In genomic region chr3:152257246-152258074, GRCh38 we compare ENCODE assay signal across 10 cellular contexts. TPM values are rescaled to one million over a fixed set of nuclear protein-coding genes. Genes with fewer than 3 reads are reported as not detected.
DNase-seq lines count a peak whose midpoint lies in the region; ATAC-seq and TF ChIP-seq lines count a peak whose summit lies in the region.
"Had no signal": no experiment of that assay in that cellular context is flagged by ENCODE, and none has a peak within 500 bp of the region (broad histone marks: within the 10 kb centered on the region; RNA-seq: fewer than 3 reads in every experiment).

No MANE protein-coding gene starts in this region.

- H3K4me3 ChIP-seq in osteoblast (ENCODE audit: insufficient read depth, low read length) = no peak overlapping the region
- no peak overlapping the region for H3K4me3 ChIP-seq in hepatocyte

- 81% methylated on average over 6 of the region's 6 CpGs for WGBS in hepatocyte (ENCODE audit: low lambda C conversion rate, missing lambda C conversion rate)

- POLR2A ChIA-PET in T-cell (lab: Charles Lee) = interaction anchor here (0.7 to 5.2 kb wide), 10 partner anchors 10 to 306 kb away, joined by 3 to 51 read pairs (median 4); partner anchors contain the start of gene MBNL1 (in 2 of the 2)

- H3K27me3 Mint-ChIP-seq in activated T-cell treated with anti-CD3 and anti-CD28 coated beads, Interleukin-2, amount 50 U/mL, for 24 hours = no peaks in the 10 kb centered on the region
- H3K27me3 Mint-ChIP-seq in T-cell (no peaks in the 10 kb centered on the region), glutamatergic neuron (ENCODE audit: unreplicated experiment) (no peaks in the 10 kb centered on the region)

- H4K20me1 ChIP-seq in osteoblast (ENCODE audit: insufficient read depth, low read length) = no peaks in the 10 kb centered on the region
- no peaks in the 10 kb centered on the region for H4K20me1 ChIP-seq in hepatocyte (ENCODE audit: insufficient read depth, poor library complexity, severe bottlenecking)

- no peaks in the 10 kb centered on the region for H3K9me2 ChIP-seq in hepatocyte (replicated peaks; ENCODE audit: insufficient read depth)

- H3K27ac Mint-ChIP-seq in activated T-cell treated with anti-CD3 and anti-CD28 coated beads, Interleukin-2, amount 50 U/mL, for 24 hours = peak overlapping the region; percentile 94
- H3K27ac Mint-ChIP-seq in T-cell (peak overlapping the region; percentile 94), glutamatergic neuron (ENCODE audit: unreplicated experiment) (no peak overlapping the region)

- H3K36me3 ChIP-seq in osteoblast (ENCODE audit: insufficient read depth, low read length) = no peaks in the 10 kb centered on the region
- H3K36me3 ChIP-seq in hepatocyte (replicated peaks; ENCODE audit: insufficient read depth, low read depth) = no peaks in the 10 kb centered on the region

- H3K4me2 ChIP-seq in osteoblast (ENCODE audit: insufficient read depth, low read length) (peak overlapping the region; percentile 21), hepatocyte (no peak overlapping the region)

- H3K27ac ChIP-seq in osteoblast (ENCODE audit: low read depth, low read length) = peak overlapping the region; percentile 94
- H3K27ac ChIP-seq in hepatocyte = no peak overlapping the region
- H3K27ac ChIP-seq: C4-2B had no signal

- TF ChIP-seq CTCF in osteoblast (IDR thresholded peaks at IDR 0.05; ENCODE audit: extremely low read depth, low read depth, low read length) (no peak), hepatocyte (IDR thresholded peaks at IDR 0.05; ENCODE audit: poor library complexity) (no peak), glutamatergic neuron (IDR thresholded peaks at IDR 0.05; ENCODE audit: partially characterized antibody, unreplicated experiment) (no peak)

- CTCF ChIA-PET in T-cell (lab: Charles Lee) = interaction anchor here in 1 of 2 donors (1.0 to 5.4 kb wide), 6 partner anchors 11 to 185 kb away, joined by 3 to 34 read pairs (median 4); partner anchors contain the start of gene MBNL1

- ATAC-seq in HG02870 (IDR thresholded peaks at IDR 0.05; ENCODE audit: unreplicated experiment) (peak; percentile 75), T-cell (replicated peaks in 1 of 4) (peak; percentile 62 to 73 (median 68))

- H3K4me3 Mint-ChIP-seq in activated T-cell treated with anti-CD3 and anti-CD28 coated beads, Interleukin-2, amount 50 U/mL, for 24 hours = peak overlapping the region; percentile 66
- peak overlapping the region; percentile 54 to 73 (median 68) for H3K4me3 Mint-ChIP-seq in T-cell
- H3K4me3 Mint-ChIP-seq in glutamatergic neuron (ENCODE audit: unreplicated experiment) = no peak overlapping the region
- H3K4me3 Mint-ChIP-seq: neural crest cell had no signal

- H3K27me3 ChIP-seq in osteoblast (ENCODE audit: insufficient read depth, low read length) (no peaks in the 10 kb centered on the region), hepatocyte (no peaks in the 10 kb centered on the region)

- H3K9me3 ChIP-seq in osteoblast (ENCODE audit: low read depth, low read length) = no peaks in the 10 kb centered on the region
- no peaks in the 10 kb centered on the region for H3K9me3 ChIP-seq in hepatocyte (ENCODE audit: low read depth)

- peaks cover 94% of the 10 kb centered on the region for H3K4me1 Mint-ChIP-seq in activated T-cell treated with anti-CD3 and anti-CD28 coated beads, Interleukin-2, amount 50 U/mL, for 24 hours (ENCODE audit: low read depth)
- peaks cover 93 to 95% (median 94%) of the 10 kb centered on the region in 3 donors for H3K4me1 Mint-ChIP-seq in T-cell
- no peaks in the 10 kb centered on the region for H3K4me1 Mint-ChIP-seq in glutamatergic neuron (ENCODE audit: low read depth, unreplicated experiment)

- H3K4me1 ChIP-seq in osteoblast (ENCODE audit: insufficient read depth, low read length) = peaks cover 29% of the 10 kb centered on the region
- H3K4me1 ChIP-seq in hepatocyte (ENCODE audit: insufficient read depth) = peaks cover 17% of the 10 kb centered on the region

- no peaks in the 10 kb centered on the region for H3K36me3 Mint-ChIP-seq in activated T-cell treated with anti-CD3 and anti-CD28 coated beads, Interleukin-2, amount 50 U/mL, for 24 hours (ENCODE audit: low read depth)
- H3K36me3 Mint-ChIP-seq in T-cell = peaks cover 33% of the 10 kb centered on the region
- H3K36me3 Mint-ChIP-seq in glutamatergic neuron (ENCODE audit: unreplicated experiment) = no peaks in the 10 kb centered on the region

- no peak overlapping the region for H2AFZ ChIP-seq in osteoblast (ENCODE audit: low read length)
- no peak overlapping the region for H2AFZ ChIP-seq in hepatocyte

- H3K79me2 ChIP-seq in osteoblast (ENCODE audit: insufficient read depth, low read length) (no peaks in the 10 kb centered on the region), hepatocyte (no peaks in the 10 kb centered on the region)

- DNase-seq in activated T-cell treated with anti-CD3 and anti-CD28 coated beads, Interleukin-2, amount 50 U/mL, for 24 hours = no peak
- DNase-seq in activated T-cell treated with anti-CD3 and anti-CD28 coated beads, Interleukin-2, amount 50 U/mL, for 48 hours = no peak
- DNase-seq in T-cell (peak in 4 of 34 experiments; percentile 15 to 46 (median 22)), osteoblast (ENCODE audit: insufficient read length, low spot score, missing footprints) (no peak), hepatocyte (ENCODE audit: low spot score) (no peak), anterior cingulate cortex (lab: John Stamatoyannopoulos, UW) (no peak), glutamatergic neuron (no peak)

- no peaks in the 10 kb centered on the region for H3K9me3 Mint-ChIP-seq in activated T-cell treated with anti-CD3 and anti-CD28 coated beads, Interleukin-2, amount 50 U/mL, for 24 hours
- H3K9me3 Mint-ChIP-seq in T-cell (no peaks in the 10 kb centered on the region), glutamatergic neuron (ENCODE audit: unreplicated experiment) (no peaks in the 10 kb centered on the region)
- H3K9me3 Mint-ChIP-seq: neural crest cell had no signal

RNA-seq across cellular contexts. Expression of gene MBNL1, which starts 11.3 kb away (rescaled TPM):
- total RNA-seq in T-cell = 100 to 1,000 TPM; 408 to 705 (median 423) TPM
- total RNA-seq in osteoblast = 483 and 545 TPM in 2 replicates
- total RNA-seq in hepatocyte = 98.5 and 104 TPM in 2 replicates
- polyA plus RNA-seq in hepatocyte = 20.5 and 27.9 TPM in 2 replicates
- total RNA-seq in glutamatergic neuron (ENCODE audit: unreplicated experiment) = 36.6 TPM
